10 cellular contexts compared by ENCODE assay signal in the genomic region with DNA sequence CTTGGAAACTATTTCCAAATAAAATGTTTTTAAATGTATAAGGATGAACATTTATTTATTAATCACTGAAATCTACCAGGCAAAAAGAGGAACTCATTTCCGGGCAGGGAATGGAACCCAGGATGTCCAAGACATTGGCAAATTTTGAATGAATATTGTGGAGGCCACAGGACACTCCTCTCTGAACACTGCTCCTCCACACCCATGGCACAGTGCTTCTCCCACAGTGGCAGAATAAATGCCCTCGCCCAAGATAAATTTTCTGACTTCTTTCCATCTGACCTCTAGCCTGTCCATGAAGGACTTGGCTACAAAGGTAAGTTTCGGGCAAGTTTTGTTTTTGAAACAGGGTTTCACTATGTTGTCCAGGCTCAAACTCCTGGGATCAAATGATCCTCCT. TPM values are rescaled to one million over a fixed set of nuclear protein-coding genes. Genes with fewer than 3 reads are reported as not detected.
DNase-seq lines count a peak whose midpoint lies in the region; ATAC-seq and TF ChIP-seq lines count a peak whose summit lies in the region.
"Had no signal": no experiment of that assay in that cellular context is flagged by ENCODE, and none has a peak within 500 bp of the region (broad histone marks: within the 10 kb centered on the region; RNA-seq: fewer than 3 reads in every experiment).

No MANE protein-coding gene starts in this region.

- no peak overlapping the region for H3K56ac ChIP-seq in IMR-90 (ENCODE audit: extremely low read depth, insufficient read depth, low read length)

- dilution Hi-C loops in IMR-90 (cut with HindIII; ENCODE audit: low sequenced_read_pairs, unreplicated experiment), result no loop called here

- peaks cover 24 to 93% of the 10 kb centered on the region in 2 experiments for H3K79me1 ChIP-seq in IMR-90 (ENCODE audit: low read depth in 1 of 2, low read length in 2 of 2)

- no peak for TF ChIP-seq POLR2A in IMR-90 (IDR thresholded peaks at IDR 0.05; ENCODE audit: low read depth, low read length)
- TF ChIP-seq POLR2A in gastrocnemius medialis (IDR thresholded peaks at IDR 0.05), result no peak

- H2BK5ac ChIP-seq in IMR-90 (ENCODE audit: low read depth, low read length, poor library complexity, severe bottlenecking), result no peak overlapping the region

- in situ Hi-C loops in IMR-90 (cut with MboI; ENCODE audit: low sequenced_read_pairs), result no loop called here
- in situ Hi-C loops in gastrocnemius medialis (cut with MboI; ENCODE audit: low sequenced_read_pairs in 4 of 4), result loop anchor here in 1 of 4 donors (25.0 kb wide), 1 partner anchor 501 kb away; a partner anchor contains a TSS

- H3K27me3 Mint-ChIP-seq in CD4-positive, alpha-beta T cell, result no peaks in the 10 kb centered on the region

- no peak for ATAC-seq in CD4-positive, alpha-beta T cell (ENCODE audit: poor library complexity)
- ATAC-seq in IMR-90 (ENCODE audit: low read depth) (no peak), gastrocnemius medialis (no peak)

- no peak for DNase-seq in CD4-positive, alpha-beta T cell
- DNase-seq in IMR-90, result no peak
- DNase-seq in coronary artery (ENCODE audit: low spot score), result no peak
- no peak for DNase-seq in gastrocnemius medialis
- DNase-seq in NCI-H2227 (lab: John Stamatoyannopoulos, UW; ENCODE audit: unreplicated experiment), result no peak
- DNase-seq in AG08395 (ENCODE audit: low spot score), result no peak
- DNase-seq in H7, result no peak
- DNase-seq: NCI-H2029 treated with DMSO at 0.1 percent for 48 hours, NCI-H82, SJCRH30 had no signal

- H3K4me2 ChIP-seq in IMR-90 (ENCODE audit: low read depth, low read length), result no peak overlapping the region

- H4K20me1 ChIP-seq in IMR-90 (ENCODE audit: insufficient read depth, low read length), result peaks cover 98% of the 10 kb centered on the region

- peaks cover 67% of the 10 kb centered on the region for H3K9me1 ChIP-seq in IMR-90 (ENCODE audit: insufficient read depth, low read length)

- intact Hi-C loops in CD4-positive, alpha-beta T cell (cut with DNase I, micrococcal nuclease), result loop anchor here in 1 of 2 experiments (5.0 kb wide), 1 partner anchor 91 kb away; no protein-coding TSS in a partner anchor
- intact Hi-C loops in IMR-90 (cut with micrococcal nuclease) (no loop called here), gastrocnemius medialis (cut with DNase I; ENCODE audit: low total_unique reads) (no loop called here)

- no peak overlapping the region for H3K18ac ChIP-seq in IMR-90 (ENCODE audit: low read depth, low read length)

- H3K4me1 ChIP-seq in IMR-90 (ENCODE audit: control insufficient read depth, insufficient read depth, low read length), result peaks cover 51% of the 10 kb centered on the region
- peaks cover 95 to 96% of the 10 kb centered on the region in 2 donors for H3K4me1 ChIP-seq in gastrocnemius medialis

- H4K8ac ChIP-seq in IMR-90 (ENCODE audit: low read depth in 2 of 2, low read length in 2 of 2), result no peak overlapping the region

- H3K36me3 ChIP-seq in IMR-90 (ENCODE audit: control insufficient read depth, insufficient read depth, low read length) (peaks cover 29% of the 10 kb centered on the region), gastrocnemius medialis (no peaks in the 10 kb centered on the region), H7 (replicated peaks; ENCODE audit: control insufficient read depth, insufficient read depth, low read length) (no peaks in the 10 kb centered on the region)
- H3K36me3 ChIP-seq: SJCRH30 had no signal

- no peak overlapping the region for H3K27ac ChIP-seq in CD4-positive, alpha-beta T cell (ENCODE audit: low read depth, low read length)
- H3K27ac ChIP-seq in IMR-90 (ENCODE audit: insufficient read depth, low read length) (no peak overlapping the region), coronary artery (peak overlapping the region; percentile 95 to 97), gastrocnemius medialis (peak overlapping the region; percentile 91 to 93 (median 92))
- H3K27ac ChIP-seq: SJCRH30 had no signal

- no CpG with 5 or more reads among the region's 3 CpGs for WGBS in IMR-90 (ENCODE audit: extremely low coverage in 2 of 2, insufficient read length in 1 of 2), 2 experiments

- H3K9ac ChIP-seq in IMR-90 (ENCODE audit: low read depth, low read length), result no peak overlapping the region

- no peaks in the 10 kb centered on the region for H3K9me3 ChIP-seq in CD4-positive, alpha-beta T cell (ENCODE audit: control insufficient read depth, low read length)
- no peaks in the 10 kb centered on the region for H3K9me3 ChIP-seq in IMR-90 (ENCODE audit: control insufficient read depth, insufficient read depth, low read length)
- H3K9me3 ChIP-seq in gastrocnemius medialis, result no peaks in the 10 kb centered on the region
- H3K9me3 ChIP-seq: SJCRH30 had no signal

- peak overlapping the region; percentile 91 for H3K27ac Mint-ChIP-seq in CD4-positive, alpha-beta T cell

- no peaks in the 10 kb centered on the region for H3K27me3 ChIP-seq in CD4-positive, alpha-beta T cell (ENCODE audit: control insufficient read depth, insufficient read depth, low read length)
- H3K27me3 ChIP-seq in IMR-90 (ENCODE audit: control insufficient read depth, insufficient read depth, low read length) (no peaks in the 10 kb centered on the region), gastrocnemius medialis (no peaks in the 10 kb centered on the region), H7 (ENCODE audit: control insufficient read depth, insufficient read depth, low read length) (no peaks in the 10 kb centered on the region)
- H3K27me3 ChIP-seq: SJCRH30 had no signal

- no peak overlapping the region for H3K23ac ChIP-seq in IMR-90 (ENCODE audit: low read depth, low read length)

- no peak overlapping the region for H4K5ac ChIP-seq in IMR-90 (ENCODE audit: low read depth, low read length)

- H3K36me3 Mint-ChIP-seq in CD4-positive, alpha-beta T cell (ENCODE audit: low read depth), result peaks cover 18% of the 10 kb centered on the region

- no peak overlapping the region for H2AK9ac ChIP-seq in IMR-90 (replicated peaks; ENCODE audit: low read depth, low read length, poor library complexity)

- no peak for TF ChIP-seq RAD21 in IMR-90 (IDR thresholded peaks at IDR 0.05; ENCODE audit: low read length)

- no peak overlapping the region for H4K91ac ChIP-seq in IMR-90 (ENCODE audit: insufficient read depth, low read depth, low read length)

- H3K4ac ChIP-seq in IMR-90 (ENCODE audit: low read depth, low read length), result no peak overlapping the region

- H2BK120ac ChIP-seq in IMR-90 (ENCODE audit: low read depth, low read length), result no peak overlapping the region

- POLR2A ChIA-PET in CD4-positive, alpha-beta T cell (lab: Charles Lee), result interaction anchor here (1.1 to 2.7 kb wide), 4 partner anchors 10 to 39 kb away, joined by 3 to 23 read pairs (median 14); a partner anchor contains a TSS
- POLR2A ChIA-PET in IMR-90 (lab: Charles Lee; ENCODE audit: unreplicated experiment), result interaction anchor here (1.0 kb wide), 1 partner anchor 220 kb away, joined by 3 read pairs; no protein-coding TSS in a partner anchor

- H3K4me3 ChIP-seq in IMR-90 (ENCODE audit: insufficient read depth, low read depth, low read length), result no peak overlapping the region
- H3K4me3 ChIP-seq in coronary artery, result no peak overlapping the region
- no peak overlapping the region for H3K4me3 ChIP-seq in gastrocnemius medialis
- H3K4me3 ChIP-seq in H7 (ENCODE audit: insufficient read depth, low read depth, low read length), result no peak overlapping the region
- H3K4me3 ChIP-seq: SJCRH30 had no signal

- H2AFZ ChIP-seq in IMR-90 (replicated peaks; ENCODE audit: low read length, poor library complexity), result no peak overlapping the region

- H3K14ac ChIP-seq in IMR-90 (replicated peaks; ENCODE audit: low read depth, low read length), result no peak overlapping the region

- H2BK15ac ChIP-seq in IMR-90 (ENCODE audit: low read depth, low read length), result no peak overlapping the region

- no peak for TF ChIP-seq CTCF in CD4-positive, alpha-beta T cell (IDR thresholded peaks at IDR 0.05)
- TF ChIP-seq CTCF in IMR-90 (conservative IDR thresholded peaks at IDR 0.05; ENCODE audit: low read depth, low read length), result no peak
- no peak for TF ChIP-seq CTCF in coronary artery (IDR thresholded peaks at IDR 0.05)
- no peak for TF ChIP-seq CTCF in gastrocnemius medialis (IDR thresholded peaks at IDR 0.05 in 4 of 5, conservative IDR thresholded peaks at IDR 0.05 in 1 of 5)

- H3K4me3 Mint-ChIP-seq in CD4-positive, alpha-beta T cell, result no peak overlapping the region

- H2AK5ac ChIP-seq in IMR-90 (ENCODE audit: low read depth, low read length), result 0 out of 2 replicates have a peak overlapping the region, but pooled peaks have one; percentile 1

- peaks cover 87% of the 10 kb centered on the region for H3K4me1 Mint-ChIP-seq in CD4-positive, alpha-beta T cell (ENCODE audit: low read depth)

- CTCF ChIA-PET in CD4-positive, alpha-beta T cell (lab: Charles Lee), result no interaction called here
- CTCF ChIA-PET in IMR-90 (lab: Yijun Ruan, JAX), result interaction anchor here (1.4 kb wide), 1 partner anchor 14 kb away, joined by 3 read pairs; no protein-coding TSS in a partner anchor

- no TSS peak for BruUV-seq in IMR-90 (replicated peaks; lab: Mats Ljungman, UMichigan)

- no peak overlapping the region for H2BK20ac ChIP-seq in IMR-90 (ENCODE audit: low read depth, low read length)

- H3K9me3 Mint-ChIP-seq in CD4-positive, alpha-beta T cell, result no peaks in the 10 kb centered on the region

TF ChIP-seq in IMR-90, 13 proteins besides CTCF, POLR2A, EP300 and RAD21:
- no peak for TF ChIP-seq SMC3 (IDR thresholded peaks at IDR 0.05; ENCODE audit: low read depth, low read length)
- TF ChIP-seq NFE2L2 (IDR thresholded peaks at IDR 0.05; ENCODE audit: low read depth, low read length), result no peak
- TF ChIP-seq BHLHE40 (IDR thresholded peaks at IDR 0.05; ENCODE audit: low read depth, low read length), result no peak
- TF ChIP-seq CEBPB (IDR thresholded peaks at IDR 0.05; ENCODE audit: low read depth, low read length), result no peak
- TF ChIP-seq, protein P1, sequence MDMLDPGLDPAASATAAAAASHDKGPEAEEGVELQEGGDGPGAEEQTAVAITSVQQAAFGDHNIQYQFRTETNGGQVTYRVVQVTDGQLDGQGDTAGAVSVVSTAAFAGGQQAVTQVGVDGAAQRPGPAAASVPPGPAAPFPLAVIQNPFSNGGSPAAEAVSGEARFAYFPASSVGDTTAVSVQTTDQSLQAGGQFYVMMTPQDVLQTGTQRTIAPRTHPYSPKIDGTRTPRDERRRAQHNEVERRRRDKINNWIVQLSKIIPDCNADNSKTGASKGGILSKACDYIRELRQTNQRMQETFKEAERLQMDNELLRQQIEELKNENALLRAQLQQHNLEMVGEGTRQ (IDR thresholded peaks at IDR 0.05; ENCODE audit: low read depth, low read length), result no peak

RNA-seq across cellular contexts. Expression of a gene that starts 39.0 kb away (rescaled TPM):
- total RNA-seq in CD4-positive, alpha-beta T cell, result 10 to 100 TPM; 36.5 to 37.0 TPM
- total RNA-seq in IMR-90 (2012; rRNA removed), result 21.7 and 22.0 TPM in 2 replicates
- polyA plus RNA-seq in IMR-90 (2012; rRNA removed), result 27.1 and 31.7 TPM in 2 replicates
- polyA plus RNA-seq in IMR-90 (2012; cell fraction: cytosol; rRNA removed), result 9.3 and 22.5 TPM in 2 replicates
- polyA plus RNA-seq in IMR-90 (2012; cell fraction: nucleus; rRNA removed; ENCODE audit: low replicate concordance), result 36.1 and 45.4 TPM in 2 replicates
- total RNA-seq in gastrocnemius medialis, result 10 to 100 TPM; 30.5 to 77.4 (median 58.9) TPM
- total RNA-seq in H7 (2014; rRNA removed; shearing (Covaris generic)), result 8.6 and 9.1 TPM in 2 replicates

Comparison
In these comparisons a context has a peak if more than half of its experiments do, and no peak if none do; other contexts are left out.
1. H3K27ac ChIP-seq: peak in coronary artery (2 of 2) and gastrocnemius medialis (4 of 4); none in CD4-positive, alpha-beta T cell (single experiment) and IMR-90 (single experiment).